ENCODE assay signal across 8 cellular contexts in genomic region chr3:100260081-100260684, GRCh38. TPM values are rescaled to one million over a fixed set of nuclear protein-coding genes. Genes with fewer than 3 reads are reported as not detected.
A peak's percentile ranks its signal among the peaks of the same experiment; 100 is the strongest.
DNase-seq lines count a peak whose midpoint lies in the region; ATAC-seq and TF ChIP-seq lines count a peak whose summit lies in the region.

No MANE protein-coding gene starts in this region.

- TF ChIP-seq CTCF in OCI-LY1 (IDR thresholded peaks at IDR 0.05; ENCODE audit: low read length), result no peak

- H3K36me3 ChIP-seq in OCI-LY1 (ENCODE audit: insufficient read depth, low read length), result no peaks in the 10 kb centered on the region

- H3K4me1 ChIP-seq in OCI-LY1 (ENCODE audit: insufficient read depth, low read length, severe bottlenecking), result peaks cover 42% of the 10 kb centered on the region

- DNase-seq in activated CD8-positive, alpha-beta memory T cell treated with anti-CD3 and anti-CD28 coated beads for 24 hours, result peak; percentile 62
- DNase-seq in activated CD8-positive, alpha-beta memory T cell treated with anti-CD3 and anti-CD28 coated beads, Interleukin-2, amount 50 U/mL, for 4 hours, result no peak
- DNase-seq in cerebellum (ENCODE audit: low spot score) (peak; percentile 46), left lobe of liver (ENCODE audit: low spot score) (no peak)

- ATAC-seq in left lobe of liver, result peak; percentile 27
- no peak for ATAC-seq in GM19452 (IDR thresholded peaks at IDR 0.05; ENCODE audit: unreplicated experiment)
- ATAC-seq in esophagus mucosa, result no peak

- peak overlapping the region; percentile 89 for H3K4me2 ChIP-seq in OCI-LY1 (ENCODE audit: low read length)

- peaks cover 33% of the 10 kb centered on the region for H3K79me2 ChIP-seq in OCI-LY1 (ENCODE audit: insufficient read depth, low read length)

- no peaks in the 10 kb centered on the region for H3K9me2 ChIP-seq in OCI-LY1 (ENCODE audit: low read depth, low read length)

- peak overlapping the region; percentile 95 for H3K4me3 ChIP-seq in OCI-LY1 (ENCODE audit: low read depth, low read length, poor library complexity, severe bottlenecking)

- H4K20me1 ChIP-seq in OCI-LY1 (ENCODE audit: insufficient read depth, low read length), result no peaks in the 10 kb centered on the region

- H3K27me3 ChIP-seq in OCI-LY1 (ENCODE audit: insufficient read depth, low read length), result no peaks in the 10 kb centered on the region

- H3K27ac ChIP-seq in OCI-LY1 (ENCODE audit: low read depth, low read length, poor library complexity, severe bottlenecking) (no peak overlapping the region), temporal lobe (ENCODE audit: low read depth, low read length) (peak overlapping the region; percentile 76)

- H3F3A ChIP-seq in OCI-LY1 (ENCODE audit: insufficient read depth, low read length), result no peaks in the 10 kb centered on the region

- peak overlapping the region; percentile 30 for H2AFZ ChIP-seq in OCI-LY1 (ENCODE audit: low read length)

- H3K9me3 ChIP-seq in OCI-LY1 (ENCODE audit: low read length), result no peaks in the 10 kb centered on the region

- H3K9ac ChIP-seq in OCI-LY1 (ENCODE audit: low read length), result peak overlapping the region; percentile 92

RNA-seq across cellular contexts. Expression of gene TBC1D23, which starts 0.6 kb away (rescaled TPM):
- total RNA-seq in cerebellum (47.4 TPM), left lobe of liver (18.5 TPM), temporal lobe (45.5 TPM), esophagus mucosa (25.1 TPM)

Comparison
In these comparisons a context has a peak if more than half of its experiments do, and no peak if none do; other contexts are left out.
1. DNase-seq: peak in activated CD8-positive, alpha-beta memory T cell treated with anti-CD3 and anti-CD28 coated beads for 24 hours (single experiment) and cerebellum (single experiment); none in activated CD8-positive, alpha-beta memory T cell treated with anti-CD3 and anti-CD28 coated beads, Interleukin-2, amount 50 U/mL, for 4 hours (single experiment) and left lobe of liver (single experiment).